Comparison of ENCODE assay signal across 9 cellular contexts in the genomic region with DNA sequence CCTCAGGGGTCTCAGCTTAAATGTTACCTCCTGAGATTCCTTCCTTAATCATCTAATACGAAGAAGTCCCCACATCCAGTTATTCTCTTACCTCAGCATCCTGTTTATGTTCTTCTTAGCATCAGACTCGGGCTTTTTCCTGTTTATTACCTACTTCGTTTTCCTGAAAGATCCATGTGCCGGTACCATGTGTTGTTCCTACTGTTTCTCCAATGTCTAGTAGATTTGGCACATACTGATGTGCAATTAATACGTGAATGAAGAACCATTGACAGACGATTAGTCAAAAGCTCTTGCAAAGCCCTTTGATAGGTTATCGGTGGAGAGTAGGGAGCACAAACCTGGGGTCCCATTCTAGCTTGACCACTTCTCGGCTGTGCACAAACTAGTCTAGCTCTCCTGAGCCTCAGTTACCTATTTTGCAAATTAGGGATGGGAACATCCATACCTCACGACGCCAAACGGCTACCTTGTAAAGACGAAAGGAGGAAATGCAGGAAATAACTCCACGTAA. TPM values are rescaled to one million over a fixed set of nuclear protein-coding genes. Genes with fewer than 3 reads are reported as not detected.
DNase-seq lines count a peak whose midpoint lies in the region; ATAC-seq, FAIRE-seq and TF ChIP-seq lines count a peak whose summit lies in the region.
"Had no signal": no experiment of that assay in that cellular context is flagged by ENCODE, and none has a peak within 500 bp of the region (broad histone marks: within the 10 kb centered on the region; RNA-seq: fewer than 3 reads in every experiment).

No MANE protein-coding gene starts in this region.

- no peaks in the 10 kb centered on the region for H3K9me3 ChIP-seq in heart right ventricle
- no peaks in the 10 kb centered on the region for H3K9me3 ChIP-seq in KOPT-K1 (ENCODE audit: insufficient read depth, low read length, poor library complexity, severe bottlenecking)
- no peaks in the 10 kb centered on the region for H3K9me3 ChIP-seq in K562 (replicated peaks; ENCODE audit: control insufficient read depth, insufficient read depth, low read depth, low read length)
- H3K9me3 ChIP-seq in upper lobe of right lung, result no peaks in the 10 kb centered on the region

- intact Hi-C loops in heart right ventricle (cut with DNase I), result loop anchor here in 2 of 10 donors (5.0 kb wide), 1 partner anchor 171 kb away; a partner anchor contains a TSS
- intact Hi-C loops in Right ventricle myocardium inferior (cut with DNase I), result loop anchor here (5.0 kb wide), 1 partner anchor 171 kb away; a partner anchor contains a TSS
- intact Hi-C loops in K562 (cut with micrococcal nuclease), result loop anchor here (2.0 to 10.0 kb wide), 3 partner anchors 66 to 564 kb away; a partner anchor contains a TSS
- intact Hi-C loops in upper lobe of right lung (cut with DNase I), result no loop called here

- peaks cover 31% of the 10 kb centered on the region for H3K4me1 Mint-ChIP-seq in memory B cell

- WGBS in heart right ventricle, 2 donors, result 0% methylated on average over 13 of the region's 13 CpGs
- WGBS in K562 (ENCODE audit: insufficient coverage, low coverage, missing lambda C conversion rate), result under 1% methylated on average over 13 of the region's 13 CpGs

- no peak for FAIRE-seq in K562 (lab: Jason Lieb, UNC)
- FAIRE-seq: frontal cortex had no signal

- H3K4me1 ChIP-seq in heart right ventricle (peaks cover 6 to 54% (median 44%) of the 10 kb centered on the region in 9 donors), K562 (replicated peaks in 1 of 2; ENCODE audit: control insufficient read depth in 2 of 2, insufficient read depth in 2 of 2, low read length in 2 of 2) (peaks cover 23 to 32% of the 10 kb centered on the region in 2 experiments; a peak in 4 of 5 replicates), upper lobe of right lung (peaks cover 37% of the 10 kb centered on the region)

- peak overlapping the region; percentile 88 for H2AFZ ChIP-seq in K562 (ENCODE audit: low read depth, low read length)

- TF ChIP-seq EP300 in K562 (IDR thresholded peaks at IDR 0.05; ENCODE audit: low read length), result no peak

- H4K20me1 ChIP-seq in K562 (replicated peaks; ENCODE audit: control insufficient read depth, insufficient read depth, low read length), result 0 out of 2 replicates have a peak, but pooled peaks cover 4% of the 10 kb centered on the region

- peaks cover 72% of the 10 kb centered on the region for H3K79me2 ChIP-seq in K562 (ENCODE audit: control insufficient read depth, insufficient read depth, low read length)

- CTCF ChIA-PET in K562 (lab: Yijun Ruan, JAX; ENCODE audit: low intra/inter-chr PET ratio), result no interaction called here

- H3K4me3 Mint-ChIP-seq in memory B cell, result peak overlapping the region; percentile 91

- in situ Hi-C loops in K562 (cut with MboI), result no loop called here

- no peak for DNase-seq in heart right ventricle
- DNase-seq in Right ventricle myocardium inferior (ENCODE audit: missing footprints), result no peak
- DNase-seq in K562 (ENCODE audit: extremely low read depth in 1 of 4, low spot score in 3 of 4), result peak in 2 of 4 experiments; percentile 27 to 28
- no peak for DNase-seq in memory B cell (ENCODE audit: low spot score in 2 of 2)
- DNase-seq in upper lobe of right lung, result no peak
- no peak for DNase-seq in COR-L47 (lab: John Stamatoyannopoulos, UW)

- TF ChIP-seq CTCF in heart right ventricle (IDR thresholded peaks at IDR 0.05), result no peak
- no peak for TF ChIP-seq CTCF in K562 (IDR thresholded peaks at IDR 0.05 in 2 of 3, conservative IDR thresholded peaks at IDR 0.05 in 1 of 3; ENCODE audit: insufficient read depth in 2 of 3, low read depth in 1 of 3, low read length in 3 of 3)
- no peak for TF ChIP-seq CTCF in upper lobe of right lung (IDR thresholded peaks at IDR 0.05)

- peak overlapping the region; percentile 99 for H3K27ac Mint-ChIP-seq in memory B cell

- TSS peak; percentile 88 for BruUV-seq in K562 (replicated peaks; lab: Mats Ljungman, UMichigan)

- peak overlapping the region; percentile 98 for H3K4me2 ChIP-seq in K562 (ENCODE audit: insufficient read depth, low read length)

- H3K27ac ChIP-seq in heart right ventricle, result peak overlapping the region; percentile 85 to 99 (median 96)
- H3K27ac ChIP-seq in KOPT-K1 (ENCODE audit: low read depth, low read length, poor library complexity, severe bottlenecking), result peak overlapping the region; percentile 85
- peak overlapping the region; percentile 98 for H3K27ac ChIP-seq in K562 (ENCODE audit: extremely low read depth, low read depth, low read length)
- H3K27ac ChIP-seq in upper lobe of right lung, result peak overlapping the region; percentile 96

- ATAC-seq in heart right ventricle (peak in 2 of 8 donors; percentile 3), Right ventricle myocardium inferior (no peak), K562 (no peak), memory B cell (ENCODE audit: low read depth) (no peak), upper lobe of right lung (no peak), HG03135 (IDR thresholded peaks at IDR 0.05; ENCODE audit: unreplicated experiment) (no peak)

- no peaks in the 10 kb centered on the region for H3K27me3 Mint-ChIP-seq in memory B cell

- POLR2A ChIA-PET in K562 (lab: Yijun Ruan, JAX), result interaction anchor here (0.6 to 2.1 kb wide), 14 partner anchors 11 to 281 kb away, joined by 3 to 12 read pairs (median 3); a partner anchor contains a TSS

- no peak for TF ChIP-seq POLR2A in K562 (conservative IDR thresholded peaks at IDR 0.05)

- peaks cover 3% of the 10 kb centered on the region for H3K9me1 ChIP-seq in K562 (ENCODE audit: control insufficient read depth, insufficient read depth, low read length)

- H3K4me3 ChIP-seq in heart right ventricle, result peak overlapping the region; percentile 62 to 99 (median 88)
- peak overlapping the region; percentile 85 for H3K4me3 ChIP-seq in K562
- peak overlapping the region; percentile 95 for H3K4me3 ChIP-seq in upper lobe of right lung

- TF ChIP-seq RAD21 in K562 (CRISPR knock-in tag; conservative IDR thresholded peaks at IDR 0.05 in 1 of 2, IDR thresholded peaks at IDR 0.05 in 1 of 2), result no peak

- no peaks in the 10 kb centered on the region for H3K27me3 ChIP-seq in heart right ventricle
- H3K27me3 ChIP-seq in K562 (ENCODE audit: control insufficient read depth in 2 of 2, insufficient read depth in 2 of 2, low read length in 2 of 2), result no peaks in the 10 kb centered on the region
- no peaks in the 10 kb centered on the region for H3K27me3 ChIP-seq in upper lobe of right lung

- H3K9ac ChIP-seq in K562 (ENCODE audit: insufficient read depth in 1 of 2, low read depth in 2 of 2, low read length in 2 of 2), result peak overlapping the region; percentile 94 to 98

- no peaks in the 10 kb centered on the region for H3K9me3 Mint-ChIP-seq in memory B cell

- H3K36me3 ChIP-seq in heart right ventricle (peaks cover 0 to 36% (median 9%) of the 10 kb centered on the region in 9 donors), KOPT-K1 (ENCODE audit: insufficient read depth, low read length) (peaks cover 47% of the 10 kb centered on the region), K562 (ENCODE audit: control insufficient read depth, insufficient read depth, low read length) (peaks cover 41% of the 10 kb centered on the region), upper lobe of right lung (peaks cover 18% of the 10 kb centered on the region)

- H3K36me3 Mint-ChIP-seq in memory B cell, result peaks cover 17% of the 10 kb centered on the region

TF ChIP-seq in K562, 482 proteins besides CTCF, POLR2A, EP300 and RAD21 (continues in another document):
- TF ChIP-seq FOXA3 (CRISPR knock-in tag; conservative IDR thresholded peaks at IDR 0.05 in 1 of 2, IDR thresholded peaks at IDR 0.05 in 1 of 2), result no peak
- TF ChIP-seq, protein P1, sequence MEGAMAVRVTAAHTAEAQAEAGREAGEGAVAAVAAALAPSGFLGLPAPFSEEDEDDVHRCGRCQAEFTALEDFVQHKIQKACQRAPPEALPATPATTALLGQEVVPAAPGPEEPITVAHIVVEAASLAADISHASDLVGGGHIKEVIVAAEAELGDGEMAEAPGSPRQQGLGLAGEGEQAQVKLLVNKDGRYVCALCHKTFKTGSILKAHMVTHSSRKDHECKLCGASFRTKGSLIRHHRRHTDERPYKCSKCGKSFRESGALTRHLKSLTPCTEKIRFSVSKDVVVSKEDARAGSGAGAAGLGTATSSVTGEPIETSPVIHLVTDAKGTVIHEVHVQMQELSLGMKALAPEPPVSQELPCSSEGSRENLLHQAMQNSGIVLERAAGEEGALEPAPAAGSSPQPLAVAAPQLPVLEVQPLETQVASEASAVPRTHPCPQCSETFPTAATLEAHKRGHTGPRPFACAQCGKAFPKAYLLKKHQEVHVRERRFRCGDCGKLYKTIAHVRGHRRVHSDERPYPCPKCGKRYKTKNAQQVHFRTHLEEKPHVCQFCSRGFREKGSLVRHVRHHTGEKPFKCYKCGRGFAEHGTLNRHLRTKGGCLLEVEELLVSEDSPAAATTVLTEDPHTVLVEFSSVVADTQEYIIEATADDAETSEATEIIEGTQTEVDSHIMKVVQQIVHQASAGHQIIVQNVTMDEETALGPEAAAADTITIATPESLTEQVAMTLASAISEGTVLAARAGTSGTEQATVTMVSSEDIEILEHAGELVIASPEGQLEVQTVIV (CRISPR knock-in tag; IDR thresholded peaks at IDR 0.05; ENCODE audit: borderline replicate concordance), result no peak
- TF ChIP-seq, protein P2, sequence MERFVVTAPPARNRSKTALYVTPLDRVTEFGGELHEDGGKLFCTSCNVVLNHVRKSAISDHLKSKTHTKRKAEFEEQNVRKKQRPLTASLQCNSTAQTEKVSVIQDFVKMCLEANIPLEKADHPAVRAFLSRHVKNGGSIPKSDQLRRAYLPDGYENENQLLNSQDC (CRISPR knock-in tag; IDR thresholded peaks at IDR 0.05), result no peak

RNA-seq across cellular contexts. Expression of a gene that starts 0.7 kb away (rescaled TPM):
- total RNA-seq in heart right ventricle (10 to 100 TPM; 22.1 to 28.6 (median 23.6) TPM), Right ventricle myocardium inferior (26.2 TPM), K562 (2014; rRNA removed) (61.3 and 63.3 TPM in 2 replicates), K562 (2014; rRNA removed; fragmentation: Illumina TruSeq; extraction: Trizol) (56.7 and 60.4 TPM in 2 replicates), K562 (2015; rRNA removed; fragmentation: Illumina TruSeq; extraction: Trizol) (55.3 and 57.6 TPM in 2 replicates), K562 (2021) (61.5 and 72.1 TPM in 2 replicates), upper lobe of right lung (48.9 TPM)
- polyA plus RNA-seq in heart right ventricle (10 to 100 TPM in 1 of 2 donors, 1 to 10 TPM in 1; 9.1 to 22.6 TPM), K562 (2011; rRNA removed) (67.0 and 68.4 TPM in 2 replicates), K562 (2014; fragmentation: Illumina TruSeq; extraction: Trizol) (57.1 and 58.4 TPM in 2 replicates), K562 (2014; fragmentation: Nextera tagmentation; extraction: Ambion mirVana) (10 to 100 TPM; 11.6 to 17.7 TPM), K562 (2014; rRNA removed) (55.2 and 67.0 TPM in 2 replicates)
- 253 and 262 TPM in 2 replicates for total RNA-seq in K562 (2011; cell fraction: chromatin; rRNA removed; ENCODE audit: low replicate concordance)
- 113 and 120 TPM in 2 replicates for total RNA-seq in K562 (2011; cell fraction: nucleolus; rRNA removed)
- 147 and 191 TPM in 2 replicates for total RNA-seq in K562 (2011; cell fraction: nucleoplasm; rRNA removed)
- polyA plus RNA-seq in K562 (2011; cell fraction: cytosol; rRNA removed), result 33.8 and 42.8 TPM in 2 replicates
- polyA plus RNA-seq in K562 (2011; cell fraction: nucleus; rRNA removed), result 115 and 122 TPM in 2 replicates
- 34.4 and 40.8 TPM in 2 replicates for polyA plus RNA-seq in K562 (2012)
- 75.6 and 82.4 TPM in 2 replicates for polyA minus RNA-seq in K562 (2011; rRNA and poly(A)+ RNA removed)
- 29.0 and 35.3 TPM in 2 replicates for polyA minus RNA-seq in K562 (2011; cell fraction: cytosol; rRNA and poly(A)+ RNA removed)
- 34.1 and 67.4 TPM in 2 replicates for polyA minus RNA-seq in K562 (2011; cell fraction: nucleus; rRNA and poly(A)+ RNA removed)
